ENCODE assay signal across 9 cellular contexts in the genomic region with DNA sequence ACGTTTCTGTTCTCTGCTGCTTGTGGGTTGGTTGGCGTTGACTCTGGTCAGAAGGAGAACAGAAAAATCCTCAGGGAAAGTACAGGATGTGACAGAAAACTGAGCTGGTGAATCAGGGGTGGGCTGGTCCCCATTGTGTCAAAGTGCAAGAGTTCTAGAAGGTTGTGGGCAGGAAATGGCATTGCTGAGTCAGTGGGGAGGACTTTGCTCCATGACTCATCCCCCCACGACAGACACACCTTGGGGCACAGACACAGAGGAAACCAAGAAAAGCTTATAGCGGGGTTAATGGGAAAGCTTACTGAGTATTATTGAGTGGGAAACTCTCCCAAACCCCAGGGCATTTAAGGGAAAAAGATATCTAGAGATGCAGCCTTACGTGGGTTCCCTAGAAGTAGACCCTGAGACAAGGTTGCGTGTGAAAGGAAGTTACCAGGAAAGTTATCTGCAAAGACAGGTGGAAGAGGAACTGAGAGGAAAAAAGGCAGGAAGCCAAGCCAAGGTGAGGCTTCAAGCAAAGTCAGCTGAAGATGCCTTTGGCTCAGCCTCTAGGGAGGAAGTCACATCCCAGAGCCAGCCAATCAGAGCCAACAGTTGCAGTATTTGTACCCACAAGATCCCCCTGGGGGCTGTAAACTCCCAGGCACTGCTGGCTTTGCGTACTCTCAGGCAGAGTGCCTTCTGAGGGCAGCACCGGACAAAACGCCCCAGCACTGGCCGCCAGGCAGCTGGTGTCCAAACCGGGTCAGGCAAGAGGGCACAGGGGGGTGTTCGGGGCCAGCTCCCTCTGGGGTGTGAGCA.
A peak's percentile ranks its signal among the peaks of the same experiment; 100 is the strongest.
DNase-seq lines count a peak whose midpoint lies in the region; ATAC-seq lines count a peak whose summit lies in the region.
"Had no signal": no experiment of that assay in that cellular context is flagged by ENCODE, and none has a peak within 500 bp of the region (broad histone marks: within the 10 kb centered on the region; RNA-seq: fewer than 3 reads in every experiment).

No MANE protein-coding gene starts in this region.

- H3K27me3 ChIP-seq in CD8-positive, alpha-beta memory T cell (ENCODE audit: insufficient read depth, low read length, poor library complexity, severe bottlenecking) = no peaks in the 10 kb centered on the region
- no peaks in the 10 kb centered on the region for H3K27me3 ChIP-seq in mesendoderm (ENCODE audit: insufficient read depth, low read length, poor library complexity)
- H3K27me3 ChIP-seq in aorta (ENCODE audit: control insufficient read depth in 1 of 2, insufficient read depth in 2 of 2, low read length in 1 of 2) = no peaks in the 10 kb centered on the region

- WGBS in mesendoderm (ENCODE audit: extremely low coverage, insufficient coverage, low lambda C conversion rate) = no CpG with 5 or more reads among the region's 12 CpGs
- 70 to 73% methylated on average over 12 of the region's 12 CpGs for whole genome bisulfite sequencing in aorta, 2 donors

- no peaks in the 10 kb centered on the region for H3K9me3 ChIP-seq in CD8-positive, alpha-beta memory T cell (ENCODE audit: low read length)
- H3K9me3 ChIP-seq in aorta (ENCODE audit: control insufficient read depth, low read length) = no peaks in the 10 kb centered on the region
- H3K9me3 ChIP-seq: neutrophil had no signal

- ATAC-seq in GM21423 (IDR thresholded peaks at IDR 0.05; ENCODE audit: unreplicated experiment) = peak; percentile 71
- ATAC-seq in aorta (ENCODE audit: low FRiP score) = peak; percentile 27

- no peak overlapping the region for H2BK120ac ChIP-seq in mesendoderm (ENCODE audit: low read depth, low read length)

- no peak overlapping the region for H3K4me3 ChIP-seq in CD8-positive, alpha-beta memory T cell (ENCODE audit: low read length)
- H3K4me3 ChIP-seq in mesendoderm (ENCODE audit: low read length) (no peak overlapping the region), aorta (ENCODE audit: low read length in 2 of 2) (no peak overlapping the region)

- H3K36me3 Mint-ChIP-seq in CD8-positive, alpha-beta memory T cell = no peaks in the 10 kb centered on the region

- CTCF ChIA-PET in CD8-positive, alpha-beta memory T cell (lab: Charles Lee) = no interaction called here

- peaks cover 2 to 7% of the 10 kb centered on the region in 2 donors for H3K27me3 Mint-ChIP-seq in CD8-positive, alpha-beta memory T cell

- H2BK5ac ChIP-seq in mesendoderm (ENCODE audit: low read length) = no peak overlapping the region

- no peak overlapping the region for H3K27ac ChIP-seq in CD8-positive, alpha-beta memory T cell (ENCODE audit: low read depth, low read length)
- H3K27ac ChIP-seq in mesendoderm (ENCODE audit: low read depth, low read length) (peak overlapping the region; percentile 24), aorta (ENCODE audit: low read depth in 1 of 2, low read length in 2 of 2) (peak overlapping the region in 1 of 2 donors; percentile 15)
- H3K27ac ChIP-seq: neutrophil had no signal

- H2AK5ac ChIP-seq in mesendoderm (ENCODE audit: low read length) = no peak overlapping the region

- peak overlapping the region in 5 of 8 donors; percentile 3 to 64 (median 51) for H3K27ac Mint-ChIP-seq in CD8-positive, alpha-beta memory T cell

- no peak overlapping the region for H3K56ac ChIP-seq in mesendoderm (ENCODE audit: low read length)

- intact Hi-C loops in aorta (cut with DNase I) = loop anchor here (5.0 kb wide), 3 partner anchors 52 to 87 kb away; partner anchors contain the start of gene FOXL1 (in 1 of the 2)

- no peak overlapping the region for H3K23ac ChIP-seq in mesendoderm (ENCODE audit: low read length)

- no peaks in the 10 kb centered on the region for H3K79me1 ChIP-seq in mesendoderm (ENCODE audit: low read length)

- no peaks in the 10 kb centered on the region for H3K36me3 ChIP-seq in CD8-positive, alpha-beta memory T cell (ENCODE audit: insufficient read depth, low read length)
- no peaks in the 10 kb centered on the region for H3K36me3 ChIP-seq in mesendoderm (ENCODE audit: control insufficient read depth, insufficient read depth, low read length)
- no peaks in the 10 kb centered on the region for H3K36me3 ChIP-seq in aorta (ENCODE audit: control insufficient read depth in 1 of 2, insufficient read depth in 2 of 2, low read length in 1 of 2)
- H3K36me3 ChIP-seq: neutrophil had no signal

- H3K9ac ChIP-seq in mesendoderm (ENCODE audit: low read length) = no peak overlapping the region

- H3K18ac ChIP-seq in mesendoderm (ENCODE audit: low read length) = peak overlapping the region; percentile 56

- no peak overlapping the region for H2BK15ac ChIP-seq in mesendoderm (replicated peaks; ENCODE audit: low read depth)

- H3K4me1 Mint-ChIP-seq in CD8-positive, alpha-beta memory T cell = peaks cover 9 to 13% (median 10%) of the 10 kb centered on the region in 3 donors

- no peak overlapping the region for H3K4me2 ChIP-seq in mesendoderm (ENCODE audit: low read length)

- POLR2A ChIA-PET in CD8-positive, alpha-beta memory T cell (lab: Charles Lee) = no interaction called here

- H3K4me1 ChIP-seq in CD8-positive, alpha-beta memory T cell (ENCODE audit: insufficient read depth, low read length) = peaks cover 5% of the 10 kb centered on the region
- no peaks in the 10 kb centered on the region for H3K4me1 ChIP-seq in mesendoderm (ENCODE audit: control insufficient read depth, low read depth, low read length)
- H3K4me1 ChIP-seq in aorta (ENCODE audit: control insufficient read depth in 1 of 2, insufficient read depth in 2 of 2, low read length in 2 of 2) = no peaks in the 10 kb centered on the region

- peak overlapping the region in 3 of 7 donors; percentile 1 to 41 (median 6) for H3K4me3 Mint-ChIP-seq in CD8-positive, alpha-beta memory T cell

- DNase-seq in CD8-positive, alpha-beta memory T cell = peak in 2 of 5 donors; percentile 6 to 7
- peak; percentile 33 for DNase-seq in KG1 (lab: John Stamatoyannopoulos, UW)
- peak; percentile 17 for DNase-seq in activated T-helper 9 cell treated with anti-CD3 and anti-CD28 coated beads, Interleukin-2, amount 50 U/mL, for 16 hours (ENCODE audit: low read depth)
- peak; percentile 68 for DNase-seq in mesendoderm
- peak in 1 of 2 donors; percentile 64 for DNase-seq in aorta
- no peak for DNase-seq in NCI-H526 treated with DMSO at 0.1 percent for 48 hours (lab: John Stamatoyannopoulos, UW)
- DNase-seq in retina = no peak

- peak overlapping the region; percentile 82 for H3K4ac ChIP-seq in mesendoderm (ENCODE audit: low read depth, low read length)

- no peak overlapping the region for H4K8ac ChIP-seq in mesendoderm (ENCODE audit: low read depth, low read length)

- H4K5ac ChIP-seq in mesendoderm (ENCODE audit: low read length) = no peak overlapping the region

- H3K79me2 ChIP-seq in mesendoderm (ENCODE audit: control insufficient read depth, insufficient read depth, low read length) = no peaks in the 10 kb centered on the region

- no peaks in the 10 kb centered on the region for H3K9me3 Mint-ChIP-seq in CD8-positive, alpha-beta memory T cell

Comparison
In these comparisons a context has a peak if more than half of its experiments do, and no peak if none do; other contexts are left out.
1. DNase-seq: peak in KG1 (single experiment), activated T-helper 9 cell treated with anti-CD3 and anti-CD28 coated beads, Interleukin-2, amount 50 U/mL, for 16 hours (single experiment) and mesendoderm (single experiment); none in NCI-H526 treated with DMSO at 0.1 percent for 48 hours (single experiment) and retina (single experiment).